In genomic region chr18:10053861-10054260, GRCh38 we compare ENCODE assay signal across 20 cellular contexts.
"Had no signal": no experiment of that assay in that cellular context is flagged by ENCODE, and none has a peak within 500 bp of the region (broad histone marks: within the 10 kb centered on the region; RNA-seq: fewer than 3 reads in every experiment).

No MANE protein-coding gene starts in this region.

- H3K27me3 Mint-ChIP-seq: type B pancreatic cell had no signal

- H3K27ac Mint-ChIP-seq: memory B cell; mesothelial cell of epicardium; natural killer cell treated with Interleukin-12 subunit alpha and Interleukin-12 subunit beta and Interleukin-15 and Interleukin-18, amount 100 ng/mL, for 72 hours; type B pancreatic cell had no signal

- DNase-seq: dorsolateral prefrontal cortex; effector CD4-positive, alpha-beta T cell; foreskin fibroblast; gastrocnemius medialis; heart left ventricle; kidney; mucosa of descending colon; naive B cell; nucleus accumbens; stimulated activated CD4-positive, alpha-beta T cell treated with anti-CD3 and anti-CD28 coated beads, Interleukin-12 subunit alpha, Interleukin-12 subunit beta, amount 100 ng/mL, for 4 hours; stimulated activated CD4-positive, alpha-beta T cell treated with anti-CD3 and anti-CD28 coated beads, Interleukin-1b, Interleukin-23, amount 100 ng/mL, for 48 hours; stimulated activated CD4-positive, alpha-beta T cell treated with anti-CD3 and anti-CD28 coated beads, Interleukin-4, amount 100 ng/mL, for 1 hour; stimulated activated CD8-positive, alpha-beta memory T cell treated with anti-CD3 and anti-CD28 coated beads, Interleukin-4, amount 100 ng/mL, for 48 hours; stimulated activated naive CD4-positive, alpha-beta T cell treated with Interleukin-2 at 50 U/mL for 16 hours; stomach; testis had no signal

- H3K36me3 Mint-ChIP-seq: memory B cell; mesothelial cell of epicardium; naive B cell; natural killer cell treated with Interleukin-12 subunit alpha and Interleukin-12 subunit beta and Interleukin-15 and Interleukin-18, amount 100 ng/mL, for 72 hours; type B pancreatic cell had no signal

- H3K9me3 Mint-ChIP-seq: memory B cell; mesothelial cell of epicardium; naive B cell; natural killer cell treated with Interleukin-12 subunit alpha and Interleukin-12 subunit beta and Interleukin-15 and Interleukin-18, amount 100 ng/mL, for 72 hours; type B pancreatic cell had no signal

- H3K4me3 Mint-ChIP-seq: memory B cell; mesothelial cell of epicardium; naive B cell; natural killer cell treated with Interleukin-12 subunit alpha and Interleukin-12 subunit beta and Interleukin-15 and Interleukin-18, amount 100 ng/mL, for 72 hours; type B pancreatic cell had no signal
